1 cellular context compared by ENCODE assay signal in the genomic region with DNA sequence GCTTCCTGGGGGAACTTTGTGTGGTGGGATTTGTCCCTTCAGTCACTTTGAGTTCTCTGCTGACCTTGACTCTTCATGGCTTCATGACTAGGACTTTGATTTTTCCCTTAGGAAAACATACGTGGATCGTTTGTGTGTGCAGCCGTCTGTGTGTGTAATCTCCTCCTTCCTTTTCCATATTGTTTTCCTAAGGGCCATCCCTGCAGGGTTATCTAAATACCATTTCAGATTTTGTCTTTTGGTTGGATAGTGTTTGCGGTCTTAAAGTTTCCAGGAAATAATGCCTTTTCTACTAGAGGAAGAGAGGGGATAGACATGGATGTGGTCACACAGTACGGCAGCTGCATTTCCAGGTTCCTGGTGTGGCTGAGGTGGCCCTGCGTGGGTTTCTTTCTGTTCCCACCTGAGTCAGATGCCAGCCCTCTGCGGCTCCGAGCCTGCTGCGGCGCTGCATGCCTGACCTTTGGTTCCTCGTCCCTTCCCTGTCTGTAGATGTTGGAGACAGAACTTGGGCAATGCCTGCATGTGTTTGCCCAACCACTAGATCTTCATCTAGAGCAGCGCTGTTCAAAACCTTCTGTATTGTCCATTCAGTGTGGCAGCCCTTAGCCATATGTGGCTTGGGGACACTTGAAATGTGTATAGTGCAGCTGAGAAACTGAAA.
A peak's percentile ranks its signal among the peaks of the same experiment; 100 is the strongest.
TF ChIP-seq lines count a peak whose summit lies in the region.

No MANE protein-coding gene starts in this region.

TF ChIP-seq in HepG2, 621 proteins besides CTCF, POLR2A, EP300 and RAD21 (continued from another document and continues in another):
- TF ChIP-seq ZKSCAN1 (IDR thresholded peaks at IDR 0.05; ENCODE audit: low read length), result no peak
- TF ChIP-seq GFI1 (CRISPR knock-in tag; IDR thresholded peaks at IDR 0.05; ENCODE audit: borderline replicate concordance), result peak; percentile 90; the same call in 1 of the 2 replicates
- peak; percentile 29; the same call in 1 of the 2 replicates for TF ChIP-seq NCOA2 (CRISPR knock-in tag; IDR thresholded peaks at IDR 0.05)
- peak; percentile 56; the same call in 1 of the 2 replicates for TF ChIP-seq HDAC2 (CRISPR knock-in tag; IDR thresholded peaks at IDR 0.05)
- TF ChIP-seq, protein P1, sequence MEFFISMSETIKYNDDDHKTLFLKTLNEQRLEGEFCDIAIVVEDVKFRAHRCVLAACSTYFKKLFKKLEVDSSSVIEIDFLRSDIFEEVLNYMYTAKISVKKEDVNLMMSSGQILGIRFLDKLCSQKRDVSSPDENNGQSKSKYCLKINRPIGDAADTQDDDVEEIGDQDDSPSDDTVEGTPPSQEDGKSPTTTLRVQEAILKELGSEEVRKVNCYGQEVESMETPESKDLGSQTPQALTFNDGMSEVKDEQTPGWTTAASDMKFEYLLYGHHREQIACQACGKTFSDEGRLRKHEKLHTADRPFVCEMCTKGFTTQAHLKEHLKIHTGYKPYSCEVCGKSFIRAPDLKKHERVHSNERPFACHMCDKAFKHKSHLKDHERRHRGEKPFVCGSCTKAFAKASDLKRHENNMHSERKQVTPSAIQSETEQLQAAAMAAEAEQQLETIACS (CRISPR knock-in tag; IDR thresholded peaks at IDR 0.05), result no peak
- TF ChIP-seq IRX3 (CRISPR knock-in tag; IDR thresholded peaks at IDR 0.05; ENCODE audit: borderline replicate concordance, low read depth), result no peak
- peak; percentile 78 for TF ChIP-seq KDM2A (CRISPR knock-in tag; IDR thresholded peaks at IDR 0.05; ENCODE audit: borderline replicate concordance, low read depth)
- peak; percentile 81; the same call in 1 of the 2 replicates for TF ChIP-seq ZNF644 (CRISPR knock-in tag; IDR thresholded peaks at IDR 0.05; ENCODE audit: low read depth)
- peak; percentile 34; the same call in 1 of the 2 replicates for TF ChIP-seq ZNF431 (CRISPR knock-in tag; IDR thresholded peaks at IDR 0.05; ENCODE audit: borderline replicate concordance, low read depth)
- no peak for TF ChIP-seq SRSF9 (IDR thresholded peaks at IDR 0.05; ENCODE audit: borderline replicate concordance, insufficient read depth, low read depth, low read length, poor library complexity, severe bottlenecking)
- TF ChIP-seq, protein P2, sequence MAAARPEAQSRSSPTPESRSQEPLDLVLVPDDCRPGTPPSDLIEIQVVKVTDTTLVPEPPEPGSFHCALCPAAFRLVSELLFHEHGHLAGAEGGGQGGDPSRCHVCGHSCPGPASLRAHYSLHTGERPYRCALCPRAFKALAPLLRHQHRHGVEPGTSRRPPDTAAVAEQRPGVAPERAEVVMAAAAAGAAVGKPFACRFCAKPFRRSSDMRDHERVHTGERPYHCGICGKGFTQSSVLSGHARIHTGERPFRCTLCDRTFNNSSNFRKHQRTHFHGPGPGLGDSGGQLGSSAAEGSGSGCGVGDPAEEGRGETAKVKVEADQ (CRISPR knock-in tag; IDR thresholded peaks at IDR 0.05; ENCODE audit: borderline replicate concordance), result no peak
- TF ChIP-seq PRPF4 (IDR thresholded peaks at IDR 0.05; ENCODE audit: low read depth, low read length, poor library complexity, severe bottlenecking), result no peak
- no peak for TF ChIP-seq SCMH1 (CRISPR knock-in tag; IDR thresholded peaks at IDR 0.05; ENCODE audit: borderline replicate concordance)
- no peak for TF ChIP-seq ETV6 (CRISPR knock-in tag; conservative IDR thresholded peaks at IDR 0.05)
- 0 out of 2 replicates have a peak, but pooled peaks have one; percentile 20 for TF ChIP-seq ZMYM2 (CRISPR knock-in tag; IDR thresholded peaks at IDR 0.05)
- no peak for TF ChIP-seq DNMT3B (CRISPR knock-in tag; conservative IDR thresholded peaks at IDR 0.05)
- TF ChIP-seq KLF9 (CRISPR knock-in tag; IDR thresholded peaks at IDR 0.05; ENCODE audit: low read depth), result no peak
- no peak for TF ChIP-seq NFKB2 (CRISPR knock-in tag; IDR thresholded peaks at IDR 0.05; ENCODE audit: borderline replicate concordance)
- TF ChIP-seq ZBTB1 (CRISPR knock-in tag; IDR thresholded peaks at IDR 0.05; ENCODE audit: borderline replicate concordance), result no peak
- TF ChIP-seq ZNF34 (CRISPR knock-in tag; IDR thresholded peaks at IDR 0.05; ENCODE audit: borderline replicate concordance), result no peak
- peak; percentile 25 to 36; a peak in 1 of 4 replicates for TF ChIP-seq NR2F1 (CRISPR knock-in tag; IDR thresholded peaks at IDR 0.05)
- TF ChIP-seq, protein P3, sequence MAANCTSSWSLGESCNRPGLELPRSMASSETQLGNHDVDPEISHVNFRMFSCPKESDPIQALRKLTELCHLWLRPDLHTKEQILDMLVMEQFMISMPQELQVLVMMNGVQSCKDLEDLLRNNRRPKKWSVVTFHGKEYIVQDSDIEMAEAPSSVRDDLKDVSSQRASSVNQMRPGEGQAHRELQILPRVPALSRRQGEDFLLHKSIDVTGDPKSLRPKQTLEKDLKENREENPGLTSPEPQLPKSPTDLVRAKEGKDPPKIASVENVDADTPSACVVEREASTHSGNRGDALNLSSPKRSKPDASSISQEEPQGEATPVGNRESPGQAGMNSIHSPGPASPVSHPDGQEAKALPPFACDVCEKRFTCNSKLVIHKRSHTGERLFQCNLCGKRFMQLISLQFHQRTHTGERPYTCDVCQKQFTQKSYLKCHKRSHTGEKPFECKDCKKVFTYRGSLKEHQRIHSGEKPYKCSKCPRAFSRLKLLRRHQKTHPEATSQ (CRISPR knock-in tag; IDR thresholded peaks at IDR 0.05; ENCODE audit: borderline replicate concordance), result no peak
- no peak for TF ChIP-seq SNAPC2 (CRISPR knock-in tag; IDR thresholded peaks at IDR 0.05)
- TF ChIP-seq FOXK1 (CRISPR knock-in tag; IDR thresholded peaks at IDR 0.05; ENCODE audit: borderline replicate concordance, low read depth), result no peak; the same call in 1 of the 2 replicates
- TF ChIP-seq FLYWCH1 (CRISPR knock-in tag; IDR thresholded peaks at IDR 0.05), result no peak
- no peak for TF ChIP-seq ZNF780A (CRISPR knock-in tag; IDR thresholded peaks at IDR 0.05)
- TF ChIP-seq HNRNPK (IDR thresholded peaks at IDR 0.05; ENCODE audit: low read depth, low read length, poor library complexity, severe bottlenecking), result no peak
- no peak for TF ChIP-seq PHF8 (CRISPR knock-in tag; IDR thresholded peaks at IDR 0.05)
- TF ChIP-seq PRMT3 (CRISPR knock-in tag; IDR thresholded peaks at IDR 0.05; ENCODE audit: borderline replicate concordance, low read depth), result no peak
- TF ChIP-seq, protein P4, sequence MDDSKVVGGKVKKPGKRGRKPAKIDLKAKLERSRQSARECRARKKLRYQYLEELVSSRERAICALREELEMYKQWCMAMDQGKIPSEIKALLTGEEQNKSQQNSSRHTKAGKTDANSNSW (CRISPR knock-in tag; IDR thresholded peaks at IDR 0.05; ENCODE audit: borderline replicate concordance), result no peak
- peak; percentile 56; the same call in 1 of the 2 replicates for TF ChIP-seq ESRRA (CRISPR knock-in tag; IDR thresholded peaks at IDR 0.05; ENCODE audit: low read depth)
- TF ChIP-seq ZNF430 (CRISPR knock-in tag; IDR thresholded peaks at IDR 0.05), result no peak
- TF ChIP-seq GTF3A (CRISPR knock-in tag; conservative IDR thresholded peaks at IDR 0.05), result no peak
- TF ChIP-seq ZNF839 (CRISPR knock-in tag; IDR thresholded peaks at IDR 0.05; ENCODE audit: borderline replicate concordance), result no peak
- no peak for TF ChIP-seq SNAI1 (CRISPR knock-in tag; IDR thresholded peaks at IDR 0.05; ENCODE audit: borderline replicate concordance)
- TF ChIP-seq ZNF3 (CRISPR knock-in tag; IDR thresholded peaks at IDR 0.05), result no peak
- no peak for TF ChIP-seq FIP1L1 (IDR thresholded peaks at IDR 0.05; ENCODE audit: borderline replicate concordance, insufficient read depth, low read depth, low read length)
- no peak for TF ChIP-seq YEATS2 (CRISPR knock-in tag; IDR thresholded peaks at IDR 0.05; ENCODE audit: borderline replicate concordance)
- TF ChIP-seq ZNF556 (CRISPR knock-in tag; IDR thresholded peaks at IDR 0.05; ENCODE audit: borderline replicate concordance), result 0 out of 2 replicates have a peak, but pooled peaks have one; percentile 32
- no peak for TF ChIP-seq CENPX (CRISPR knock-in tag; IDR thresholded peaks at IDR 0.05)
- TF ChIP-seq, protein P5, sequence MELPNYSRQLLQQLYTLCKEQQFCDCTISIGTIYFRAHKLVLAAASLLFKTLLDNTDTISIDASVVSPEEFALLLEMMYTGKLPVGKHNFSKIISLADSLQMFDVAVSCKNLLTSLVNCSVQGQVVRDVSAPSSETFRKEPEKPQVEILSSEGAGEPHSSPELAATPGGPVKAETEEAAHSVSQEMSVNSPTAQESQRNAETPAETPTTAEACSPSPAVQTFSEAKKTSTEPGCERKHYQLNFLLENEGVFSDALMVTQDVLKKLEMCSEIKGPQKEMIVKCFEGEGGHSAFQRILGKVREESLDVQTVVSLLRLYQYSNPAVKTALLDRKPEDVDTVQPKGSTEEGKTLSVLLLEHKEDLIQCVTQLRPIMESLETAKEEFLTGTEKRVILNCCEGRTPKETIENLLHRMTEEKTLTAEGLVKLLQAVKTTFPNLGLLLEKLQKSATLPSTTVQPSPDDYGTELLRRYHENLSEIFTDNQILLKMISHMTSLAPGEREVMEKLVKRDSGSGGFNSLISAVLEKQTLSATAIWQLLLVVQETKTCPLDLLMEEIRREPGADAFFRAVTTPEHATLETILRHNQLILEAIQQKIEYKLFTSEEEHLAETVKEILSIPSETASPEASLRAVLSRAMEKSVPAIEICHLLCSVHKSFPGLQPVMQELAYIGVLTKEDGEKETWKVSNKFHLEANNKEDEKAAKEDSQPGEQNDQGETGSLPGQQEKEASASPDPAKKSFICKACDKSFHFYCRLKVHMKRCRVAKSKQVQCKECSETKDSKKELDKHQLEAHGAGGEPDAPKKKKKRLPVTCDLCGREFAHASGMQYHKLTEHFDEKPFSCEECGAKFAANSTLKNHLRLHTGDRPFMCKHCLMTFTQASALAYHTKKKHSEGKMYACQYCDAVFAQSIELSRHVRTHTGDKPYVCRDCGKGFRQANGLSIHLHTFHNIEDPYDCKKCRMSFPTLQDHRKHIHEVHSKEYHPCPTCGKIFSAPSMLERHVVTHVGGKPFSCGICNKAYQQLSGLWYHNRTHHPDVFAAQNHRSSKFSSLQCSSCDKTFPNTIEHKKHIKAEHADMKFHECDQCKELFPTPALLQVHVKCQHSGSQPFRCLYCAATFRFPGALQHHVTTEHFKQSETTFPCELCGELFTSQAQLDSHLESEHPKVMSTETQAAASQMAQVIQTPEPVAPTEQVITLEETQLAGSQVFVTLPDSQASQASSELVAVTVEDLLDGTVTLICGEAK (IDR thresholded peaks at IDR 0.05), result no peak
- TF ChIP-seq, protein P5 (CRISPR knock-in tag; IDR thresholded peaks at IDR 0.05), result no peak
- no peak for TF ChIP-seq ZNF615 (CRISPR knock-in tag; IDR thresholded peaks at IDR 0.05; ENCODE audit: borderline replicate concordance)
- TF ChIP-seq, protein P6, sequence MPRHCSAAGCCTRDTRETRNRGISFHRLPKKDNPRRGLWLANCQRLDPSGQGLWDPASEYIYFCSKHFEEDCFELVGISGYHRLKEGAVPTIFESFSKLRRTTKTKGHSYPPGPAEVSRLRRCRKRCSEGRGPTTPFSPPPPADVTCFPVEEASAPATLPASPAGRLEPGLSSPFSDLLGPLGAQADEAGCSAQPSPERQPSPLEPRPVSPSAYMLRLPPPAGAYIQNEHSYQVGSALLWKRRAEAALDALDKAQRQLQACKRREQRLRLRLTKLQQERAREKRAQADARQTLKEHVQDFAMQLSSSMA (CRISPR knock-in tag; IDR thresholded peaks at IDR 0.05), result no peak
- TF ChIP-seq ZNF720 (CRISPR knock-in tag; IDR thresholded peaks at IDR 0.05), result no peak
- TF ChIP-seq ZNF558 (CRISPR knock-in tag; IDR thresholded peaks at IDR 0.05; ENCODE audit: borderline replicate concordance), result no peak
- no peak for TF ChIP-seq ZNF546 (CRISPR knock-in tag; conservative IDR thresholded peaks at IDR 0.05)
- TF ChIP-seq ZNF337 (CRISPR knock-in tag; IDR thresholded peaks at IDR 0.05; ENCODE audit: borderline replicate concordance, low read depth), result no peak
- TF ChIP-seq ZNF570 (CRISPR knock-in tag; IDR thresholded peaks at IDR 0.05; ENCODE audit: borderline replicate concordance), result no peak
- no peak for TF ChIP-seq ZNF513 (CRISPR knock-in tag; conservative IDR thresholded peaks at IDR 0.05)
- no peak for TF ChIP-seq ZNF724P (CRISPR knock-in tag; IDR thresholded peaks at IDR 0.05; ENCODE audit: borderline replicate concordance)
- no peak for TF ChIP-seq IRF2 (CRISPR knock-in tag; IDR thresholded peaks at IDR 0.05)
